Comparison of ENCODE assay signal across 1 cellular context in the genomic region with DNA sequence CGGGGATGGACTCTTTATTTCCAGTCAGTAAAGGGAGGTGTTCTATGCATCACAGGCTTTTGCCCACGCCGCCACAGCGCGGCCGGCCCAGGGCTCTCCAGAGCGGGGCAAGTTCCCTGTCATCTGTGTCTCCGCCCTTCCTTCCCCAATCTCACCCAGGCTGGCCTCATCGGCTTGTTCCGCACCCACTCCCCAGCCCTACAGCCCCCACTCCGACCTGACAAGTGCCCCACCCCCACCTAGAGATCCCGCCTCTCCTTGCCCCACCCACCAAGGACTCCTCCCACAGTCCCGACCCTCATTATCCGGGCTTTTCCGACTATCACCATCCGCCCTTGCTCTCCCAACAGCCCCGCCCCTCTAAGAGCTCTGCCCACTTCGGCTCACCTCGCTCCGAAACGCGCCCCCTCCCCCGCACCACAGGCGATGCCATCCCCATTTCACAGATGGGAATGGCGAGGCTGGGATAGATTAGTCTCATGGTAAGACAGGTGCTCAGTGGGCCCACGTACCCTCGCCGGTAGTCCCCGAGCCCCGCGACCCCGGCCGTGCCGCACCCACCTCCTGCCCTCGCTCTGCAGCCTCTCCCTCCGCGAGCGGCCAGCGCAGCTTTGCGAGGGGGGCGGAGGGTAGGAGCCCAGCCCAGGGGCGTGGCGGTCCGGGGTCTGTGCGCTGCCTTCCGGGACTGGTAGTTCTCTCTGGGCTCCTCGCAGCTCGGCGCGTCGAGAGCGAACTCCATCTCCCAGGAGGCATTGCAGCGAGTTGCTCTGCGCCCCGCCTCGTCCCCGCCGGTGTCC.
TF ChIP-seq lines count a peak whose summit lies in the region.

A gene with protein sequence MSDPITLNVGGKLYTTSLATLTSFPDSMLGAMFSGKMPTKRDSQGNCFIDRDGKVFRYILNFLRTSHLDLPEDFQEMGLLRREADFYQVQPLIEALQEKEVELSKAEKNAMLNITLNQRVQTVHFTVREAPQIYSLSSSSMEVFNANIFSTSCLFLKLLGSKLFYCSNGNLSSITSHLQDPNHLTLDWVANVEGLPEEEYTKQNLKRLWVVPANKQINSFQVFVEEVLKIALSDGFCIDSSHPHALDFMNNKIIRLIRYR (minus strand): TSS at position 615 of the 797 bp plus-strand sequence. CDS start 14,072 bp downstream, outside the sequence.

TF ChIP-seq in K562, 482 proteins besides CTCF, POLR2A, EP300 and RAD21 (continued from another document and continues in another):
- TF ChIP-seq NKRF (IDR thresholded peaks at IDR 0.05; ENCODE audit: borderline replicate concordance), result peak; percentile 90
- no peak for TF ChIP-seq PTTG1 (tag; IDR thresholded peaks at IDR 0.05; ENCODE audit: low read depth)
- no peak for TF ChIP-seq FIP1L1 (IDR thresholded peaks at IDR 0.05; ENCODE audit: low read depth, low read length, poor library complexity, severe bottlenecking)
- TF ChIP-seq MLX (CRISPR knock-in tag; conservative IDR thresholded peaks at IDR 0.05), result no peak
- no peak for TF ChIP-seq ZBED1 (IDR thresholded peaks at IDR 0.05)
- TF ChIP-seq SOX6 (IDR thresholded peaks at IDR 0.05), result 0 out of 2 replicates have a peak, but pooled peaks have one; percentile 6
- TF ChIP-seq CREB1 (IDR thresholded peaks at IDR 0.05), result peak; percentile 69
- TF ChIP-seq CREB1 (CRISPR knock-in tag; IDR thresholded peaks at IDR 0.05), result peak; percentile 81; the same call in 1 of the 2 replicates
- no peak for TF ChIP-seq ZNF324 (CRISPR knock-in tag; IDR thresholded peaks at IDR 0.05)
- TF ChIP-seq KDM5B (IDR thresholded peaks at IDR 0.05; ENCODE audit: insufficient replicate concordance, low read depth, low read length), result no peak
- TF ChIP-seq SMARCC2 (IDR thresholded peaks at IDR 0.05; ENCODE audit: low read depth), result no peak
- TF ChIP-seq E4F1 (CRISPR knock-in tag; IDR thresholded peaks at IDR 0.05; ENCODE audit: borderline replicate concordance), result no peak
- TF ChIP-seq SETDB1 (IDR thresholded peaks at IDR 0.05; ENCODE audit: low read length), result no peak
- TF ChIP-seq ZKSCAN3 (CRISPR knock-in tag; IDR thresholded peaks at IDR 0.05), result no peak
- TF ChIP-seq EWSR1 (IDR thresholded peaks at IDR 0.05; ENCODE audit: borderline replicate concordance, low read depth, partially characterized antibody), result no peak
- peak; percentile 61; the same call in 1 of the 2 replicates for TF ChIP-seq ZNF175 (CRISPR knock-in tag; IDR thresholded peaks at IDR 0.05; ENCODE audit: low read depth)
- TF ChIP-seq RB1 (IDR thresholded peaks at IDR 0.05; ENCODE audit: low read depth), result peak; percentile 75; the same call in 1 of the 2 replicates
- no peak for TF ChIP-seq TFAM (CRISPR knock-in tag; conservative IDR thresholded peaks at IDR 0.05)
- TF ChIP-seq MYNN (IDR thresholded peaks at IDR 0.05), result no peak
- no peak for TF ChIP-seq MYNN (CRISPR knock-in tag; IDR thresholded peaks at IDR 0.05)
- TF ChIP-seq NR4A1 (CRISPR knock-in tag; IDR thresholded peaks at IDR 0.05), result no peak; the same call in 1 of the 2 replicates
- TF ChIP-seq NR4A1 (tag; IDR thresholded peaks at IDR 0.05), result peak; percentile 59; the same call in 1 of the 2 replicates
- no peak for TF ChIP-seq SRSF9 (IDR thresholded peaks at IDR 0.05; ENCODE audit: borderline replicate concordance, low read depth, low read length)
- TF ChIP-seq LARP7 (IDR thresholded peaks at IDR 0.05), result peak; percentile 84; the same call in 1 of the 2 replicates
- TF ChIP-seq E2F5 (CRISPR knock-in tag; IDR thresholded peaks at IDR 0.05), result no peak
- no peak for TF ChIP-seq PHB2 (IDR thresholded peaks at IDR 0.05; ENCODE audit: low read depth)
- peak; percentile 99 for TF ChIP-seq CBX1 (IDR thresholded peaks at IDR 0.05; ENCODE audit: low read depth)
- no peak for TF ChIP-seq BACH1 (tag; IDR thresholded peaks at IDR 0.05)
- TF ChIP-seq NFE2 (IDR thresholded peaks at IDR 0.05; ENCODE audit: low read depth), result no peak
- TF ChIP-seq ZNF79 (CRISPR knock-in tag; IDR thresholded peaks at IDR 0.05; ENCODE audit: low read depth), result no peak
- 0 out of 2 replicates have a peak, but pooled peaks have one; percentile 47 for TF ChIP-seq HDAC8 (tag; IDR thresholded peaks at IDR 0.05)
- peak; percentile 73; the same call in 1 of the 2 replicates for TF ChIP-seq ZNF395 (CRISPR knock-in tag; IDR thresholded peaks at IDR 0.05)
- peak; percentile 83 for TF ChIP-seq GATAD2A (IDR thresholded peaks at IDR 0.05)
- TF ChIP-seq CC2D1A (IDR thresholded peaks at IDR 0.05), result peak; percentile 71
- TF ChIP-seq, protein P1, sequence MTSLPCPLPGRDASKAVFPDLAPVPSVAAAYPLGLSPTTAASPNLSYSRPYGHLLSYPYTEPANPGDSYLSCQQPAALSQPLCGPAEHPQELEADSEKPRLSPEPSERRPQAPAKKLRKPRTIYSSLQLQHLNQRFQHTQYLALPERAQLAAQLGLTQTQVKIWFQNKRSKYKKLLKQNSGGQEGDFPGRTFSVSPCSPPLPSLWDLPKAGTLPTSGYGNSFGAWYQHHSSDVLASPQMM (CRISPR knock-in tag; IDR thresholded peaks at IDR 0.05), result no peak
- TF ChIP-seq, protein P2, sequence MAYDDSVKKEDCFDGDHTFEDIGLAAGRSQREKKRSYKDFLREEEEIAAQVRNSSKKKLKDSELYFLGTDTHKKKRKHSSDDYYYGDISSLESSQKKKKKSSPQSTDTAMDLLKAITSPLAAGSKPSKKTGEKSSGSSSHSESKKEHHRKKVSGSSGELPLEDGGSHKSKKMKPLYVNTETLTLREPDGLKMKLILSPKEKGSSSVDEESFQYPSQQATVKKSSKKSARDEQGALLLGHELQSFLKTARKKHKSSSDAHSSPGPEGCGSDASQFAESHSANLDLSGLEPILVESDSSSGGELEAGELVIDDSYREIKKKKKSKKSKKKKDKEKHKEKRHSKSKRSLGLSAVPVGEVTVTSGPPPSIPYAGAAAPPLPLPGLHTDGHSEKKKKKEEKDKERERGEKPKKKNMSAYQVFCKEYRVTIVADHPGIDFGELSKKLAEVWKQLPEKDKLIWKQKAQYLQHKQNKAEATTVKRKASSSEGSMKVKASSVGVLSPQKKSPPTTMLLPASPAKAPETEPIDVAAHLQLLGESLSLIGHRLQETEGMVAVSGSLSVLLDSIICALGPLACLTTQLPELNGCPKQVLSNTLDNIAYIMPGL (CRISPR knock-in tag; IDR thresholded peaks at IDR 0.05), result peak; percentile 62; the same call in 1 of the 2 replicates
- no peak for TF ChIP-seq THRA (IDR thresholded peaks at IDR 0.05)
- TF ChIP-seq ZNF644 (tag; IDR thresholded peaks at IDR 0.05; ENCODE audit: low read depth), result peak; percentile 67; the same call in 1 of the 2 replicates
- peak; percentile 89; the same call in 1 of the 2 replicates for TF ChIP-seq ZFPM2 (CRISPR knock-in tag; IDR thresholded peaks at IDR 0.05)
- no peak for TF ChIP-seq ZNF408 (CRISPR knock-in tag; IDR thresholded peaks at IDR 0.05; ENCODE audit: low read depth)
- no peak for TF ChIP-seq STAT5B (CRISPR knock-in tag; IDR thresholded peaks at IDR 0.05)
- TF ChIP-seq ZNF143 (CRISPR knock-in tag; IDR thresholded peaks at IDR 0.05), result peak; percentile 99
- no peak for TF ChIP-seq ZSCAN29 (IDR thresholded peaks at IDR 0.05)
- TF ChIP-seq CEBPB (tag; IDR thresholded peaks at IDR 0.05), result no peak
- TF ChIP-seq GATAD2B (IDR thresholded peaks at IDR 0.05; ENCODE audit: borderline replicate concordance), result no peak; the same call in 1 of the 2 replicates
- no peak for TF ChIP-seq ZC3H11A (IDR thresholded peaks at IDR 0.05; ENCODE audit: low read depth, low read length)
- TF ChIP-seq HSF4 (CRISPR knock-in tag; IDR thresholded peaks at IDR 0.05; ENCODE audit: borderline replicate concordance), result no peak
- no peak for TF ChIP-seq ZNF436 (CRISPR knock-in tag; IDR thresholded peaks at IDR 0.05)
- peak; percentile 92 for TF ChIP-seq CREM (IDR thresholded peaks at IDR 0.05; ENCODE audit: low read depth)
- peak; percentile 100 for TF ChIP-seq BCOR (IDR thresholded peaks at IDR 0.05)
- no peak for TF ChIP-seq ZNF77 (CRISPR knock-in tag; IDR thresholded peaks at IDR 0.05)
- no peak for TF ChIP-seq ILK (tag; IDR thresholded peaks at IDR 0.05; ENCODE audit: borderline replicate concordance, low read depth)
- peak; percentile 47 to 90; a peak in 2 of 4 replicates for TF ChIP-seq SIN3A (IDR thresholded peaks at IDR 0.05; ENCODE audit: borderline replicate concordance in 2 of 2, control insufficient read depth in 1 of 2, low read depth in 2 of 2, low read length in 2 of 2)
- TF ChIP-seq MCM5 (IDR thresholded peaks at IDR 0.05; ENCODE audit: low read depth), result no peak
- TF ChIP-seq ZNF41 (CRISPR knock-in tag; conservative IDR thresholded peaks at IDR 0.05), result no peak
- peak; percentile 74 for TF ChIP-seq KDM2B (CRISPR knock-in tag; IDR thresholded peaks at IDR 0.05)
- TF ChIP-seq ZNF830 (CRISPR knock-in tag; IDR thresholded peaks at IDR 0.05), result no peak
- TF ChIP-seq CBX3 (IDR thresholded peaks at IDR 0.05; ENCODE audit: borderline replicate concordance in 1 of 2, low read length in 2 of 2), result peak in 1 of 2 experiments; percentile 53; a peak in 1 of 3 replicates
- no peak for TF ChIP-seq ZNF695 (CRISPR knock-in tag; IDR thresholded peaks at IDR 0.05)
- TF ChIP-seq RBM22 (IDR thresholded peaks at IDR 0.05; ENCODE audit: low read depth, low read length, poor library complexity, severe bottlenecking), result peak; percentile 73
- peak; percentile 45; the same call in 1 of the 2 replicates for TF ChIP-seq L3MBTL2 (IDR thresholded peaks at IDR 0.05)
- TF ChIP-seq CAMTA2 (CRISPR knock-in tag; conservative IDR thresholded peaks at IDR 0.05), result no peak
- no peak for TF ChIP-seq KLF16 (IDR thresholded peaks at IDR 0.05)
